In the genomic region with DNA sequence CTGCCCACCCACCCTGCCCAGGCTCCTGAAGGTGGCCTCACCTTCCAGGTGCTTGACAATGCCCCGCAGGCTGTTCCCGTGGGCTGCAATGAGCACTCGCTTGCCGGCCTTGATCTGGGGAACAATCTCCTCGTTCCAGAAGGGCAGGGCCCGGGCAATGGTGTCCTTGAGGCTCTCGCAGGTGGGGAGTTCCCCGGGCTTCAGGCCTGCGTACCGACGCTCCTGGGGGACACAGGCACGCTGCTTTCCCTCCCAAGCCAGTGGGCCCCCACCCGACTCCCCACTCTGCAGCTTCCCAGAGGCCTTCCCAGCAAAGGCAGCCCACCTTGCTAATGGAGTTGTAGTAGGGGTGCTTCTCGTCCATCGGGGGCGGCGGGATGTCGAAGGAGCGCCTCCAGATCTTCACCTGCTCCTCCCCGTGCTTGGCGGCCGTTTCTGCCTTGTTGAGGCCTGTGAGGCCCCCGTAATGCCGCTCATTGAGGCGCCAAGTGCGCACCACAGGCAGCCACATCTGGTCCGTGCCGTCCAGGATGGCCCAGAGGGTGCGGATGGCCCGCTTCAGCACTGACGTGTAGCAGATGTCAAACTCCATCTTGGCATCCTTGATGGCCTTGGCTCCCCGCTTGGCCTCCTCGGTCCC, we compare ENCODE assay signal across 11 cellular contexts. TPM values are rescaled to one million over a fixed set of nuclear protein-coding genes. Genes with fewer than 3 reads are reported as not detected.
DNase-seq lines count a peak whose midpoint lies in the region; ATAC-seq and TF ChIP-seq lines count a peak whose summit lies in the region.
"Had no signal": no experiment of that assay in that cellular context is flagged by ENCODE, and none has a peak within 500 bp of the region (broad histone marks: within the 10 kb centered on the region; RNA-seq: fewer than 3 reads in every experiment).

No MANE protein-coding gene starts in this region.

- peak overlapping the region; percentile 66 for H3K4me3 ChIP-seq in BE2C (ENCODE audit: low read depth, low read length)
- H3K4me3 ChIP-seq in HCT116 (replicated peaks in 1 of 2; ENCODE audit: low read depth in 1 of 2, low read length in 2 of 2) = no peak overlapping the region
- H3K4me3 ChIP-seq in naive thymus-derived CD4-positive, alpha-beta T cell (ENCODE audit: low read length) = no peak overlapping the region
- H3K4me3 ChIP-seq: testis had no signal

- no peak for TF ChIP-seq RAD21 in HCT116 (IDR thresholded peaks at IDR 0.05; ENCODE audit: low read depth)

- H3K4me1 ChIP-seq in BE2C = peaks cover 14% of the 10 kb centered on the region
- H3K4me1 ChIP-seq in HCT116 (ENCODE audit: control insufficient read depth in 1 of 2, insufficient read depth in 2 of 2, low read length in 2 of 2) = peaks cover 0 to 6% of the 10 kb centered on the region in 2 experiments; a peak in 1 of 4 replicates
- H3K4me1 ChIP-seq in naive thymus-derived CD4-positive, alpha-beta T cell (ENCODE audit: control insufficient read depth in 2 of 2, insufficient read depth in 2 of 2, low read length in 2 of 2) = peaks cover 0 to 18% of the 10 kb centered on the region in 2 donors

- H3K27me3 Mint-ChIP-seq in dendritic cell treated with granulocyte-macrophage colony-stimulating factor and Interleukin-4, amounts not matched to agents 40 ng/mL and 50 ng/mL, for 4 days = peaks cover 6% of the 10 kb centered on the region
- no peaks in the 10 kb centered on the region for H3K27me3 Mint-ChIP-seq in naive thymus-derived CD4-positive, alpha-beta T cell

- H3K9me3 Mint-ChIP-seq in dendritic cell treated with granulocyte-macrophage colony-stimulating factor and Interleukin-4, amounts not matched to agents 40 ng/mL and 50 ng/mL, for 4 days = no peaks in the 10 kb centered on the region
- peaks cover 0 to 11% (median 0%) of the 10 kb centered on the region in 11 donors for H3K9me3 Mint-ChIP-seq in naive thymus-derived CD4-positive, alpha-beta T cell

- RAD21 ChIA-PET in HCT116 (lab: Charles Lee; ENCODE audit: low non-redundant PET in 1 of 2, low total read pairs in 2 of 2, uncharacterized antibody in 2 of 2, unreplicated experiment in 2 of 2) = no interaction called here

- POLR2A ChIA-PET in HCT116 (lab: Charles Lee) = interaction anchor here (1.2 kb wide), 1 partner anchor 16 kb away, joined by 5 read pairs; no protein-coding TSS in a partner anchor
- POLR2A ChIA-PET in naive thymus-derived CD4-positive, alpha-beta T cell (lab: Charles Lee) = interaction anchor here (0.8 to 7.6 kb wide), 5 partner anchors 10 to 47 kb away, joined by 3 to 66 read pairs (median 53); partner anchors contain the start of gene DBNL

- H2AFZ ChIP-seq in HCT116 (ENCODE audit: low read depth, low read length, poor library complexity, severe bottlenecking) = no peak overlapping the region

- no peak overlapping the region for H3K4me3 Mint-ChIP-seq in dendritic cell treated with granulocyte-macrophage colony-stimulating factor and Interleukin-4, amounts not matched to agents 40 ng/mL and 50 ng/mL, for 4 days
- peak overlapping the region in 5 of 10 donors; percentile 16 to 51 (median 42) for H3K4me3 Mint-ChIP-seq in naive thymus-derived CD4-positive, alpha-beta T cell

- ATAC-seq in HCT116 (peak; percentile 7; the same call in 1 of the 2 replicates), HG03378 (IDR thresholded peaks at IDR 0.05; ENCODE audit: unreplicated experiment) (no peak), HG02884 (IDR thresholded peaks at IDR 0.05; ENCODE audit: unreplicated experiment) (no peak)
- ATAC-seq in naive thymus-derived CD4-positive, alpha-beta T cell = peak; percentile 17

- DNase-seq in BE2C = peak; percentile 48
- DNase-seq in HCT116 (ENCODE audit: low read depth, low spot score) = no peak
- no peak for DNase-seq in naive thymus-derived CD4-positive, alpha-beta T cell
- DNase-seq in occipital lobe (lab: John Stamatoyannopoulos, UW) = no peak
- no peak for DNase-seq in activated CD4-positive, alpha-beta T cell treated with anti-CD3 and anti-CD28 coated beads for 1 hour
- DNase-seq: effector CD4-positive, alpha-beta T cell; testis had no signal

- H3K9me2 ChIP-seq in HCT116 (ENCODE audit: insufficient read depth) = no peaks in the 10 kb centered on the region

- TF ChIP-seq CTCF in BE2C (IDR thresholded peaks at IDR 0.05; ENCODE audit: low read depth, low read length) = no peak
- no peak for TF ChIP-seq CTCF in HCT116 (IDR thresholded peaks at IDR 0.05 in 2 of 3, conservative IDR thresholded peaks at IDR 0.05 in 1 of 3; ENCODE audit: borderline replicate concordance in 1 of 3, insufficient read depth in 1 of 3, low read depth in 2 of 3, low read length in 2 of 3)

- H3K27ac Mint-ChIP-seq in dendritic cell treated with granulocyte-macrophage colony-stimulating factor and Interleukin-4, amounts not matched to agents 40 ng/mL and 50 ng/mL, for 4 days = peak overlapping the region; percentile 66
- H3K27ac Mint-ChIP-seq in naive thymus-derived CD4-positive, alpha-beta T cell = peak overlapping the region in 8 of 9 donors; percentile 40 to 80 (median 56)

- H3K27me3 ChIP-seq in BE2C = no peaks in the 10 kb centered on the region
- H3K27me3 ChIP-seq in HCT116 (ENCODE audit: insufficient read depth, low read length) = no peaks in the 10 kb centered on the region
- H3K27me3 ChIP-seq in naive thymus-derived CD4-positive, alpha-beta T cell (ENCODE audit: control insufficient read depth in 2 of 2, insufficient read depth in 2 of 2, low read length in 2 of 2) = no peaks in the 10 kb centered on the region
- H3K27me3 ChIP-seq: testis had no signal

- peaks cover 37% of the 10 kb centered on the region for H3K36me3 Mint-ChIP-seq in dendritic cell treated with granulocyte-macrophage colony-stimulating factor and Interleukin-4, amounts not matched to agents 40 ng/mL and 50 ng/mL, for 4 days (ENCODE audit: low read depth)
- H3K36me3 Mint-ChIP-seq in naive thymus-derived CD4-positive, alpha-beta T cell = peaks cover 0 to 11% (median 0%) of the 10 kb centered on the region in 5 donors

- H3K9me3 ChIP-seq in BE2C (no peaks in the 10 kb centered on the region), HCT116 (ENCODE audit: control insufficient read depth in 1 of 2, insufficient read depth in 1 of 2, low read depth in 1 of 2, low read length in 2 of 2) (no peaks in the 10 kb centered on the region)
- no peaks in the 10 kb centered on the region for H3K9me3 ChIP-seq in naive thymus-derived CD4-positive, alpha-beta T cell (ENCODE audit: control insufficient read depth in 2 of 3, low read length in 3 of 3)
- H3K9me3 ChIP-seq: testis had no signal

- CTCF ChIA-PET in HCT116 (lab: Charles Lee) = interaction anchor here (1.1 kb wide), 1 partner anchor 45 kb away, joined by 3 read pairs; no protein-coding TSS in a partner anchor
- CTCF ChIA-PET in naive thymus-derived CD4-positive, alpha-beta T cell (lab: Charles Lee) = interaction anchor here (1.2 kb wide), 1 partner anchor 10 kb away, joined by 3 read pairs; no protein-coding TSS in a partner anchor

- no peak for TF ChIP-seq POLR2A in HCT116 (IDR thresholded peaks at IDR 0.05; ENCODE audit: borderline replicate concordance, extremely low read depth, insufficient read depth, insufficient read length)

- intact Hi-C loops in HCT116 (cut with micrococcal nuclease) = no loop called here
- intact Hi-C loops in dendritic cell treated with granulocyte-macrophage colony-stimulating factor and Interleukin-4, amounts not matched to agents 40 ng/mL and 50 ng/mL, for 4 days (cut with micrococcal nuclease) = no loop called here
- intact Hi-C loops in naive thymus-derived CD4-positive, alpha-beta T cell (cut with micrococcal nuclease) = loop anchor here in 1 of 2 donors (1.0 kb wide), 2 partner anchors 13 to 17 kb away; partner anchors contain the start of gene POLM

- H3K36me3 ChIP-seq in BE2C (peaks cover 7% of the 10 kb centered on the region), HCT116 (ENCODE audit: control insufficient read depth in 1 of 2, insufficient read depth in 2 of 2, low read length in 2 of 2) (peaks cover 0 to 14% of the 10 kb centered on the region in 2 experiments; a peak in 2 of 4 replicates)
- peaks cover 0 to 31% (median 3%) of the 10 kb centered on the region in 3 experiments for H3K36me3 ChIP-seq in naive thymus-derived CD4-positive, alpha-beta T cell (ENCODE audit: control insufficient read depth in 2 of 3, insufficient read depth in 3 of 3, low read length in 3 of 3)

- BruUV-seq in HCT116 (replicated peaks; lab: Mats Ljungman, UMichigan) = no TSS peak

- H3K79me2 ChIP-seq in HCT116 (ENCODE audit: insufficient read depth, low read length) = no peaks in the 10 kb centered on the region

- H3K4me1 Mint-ChIP-seq in dendritic cell treated with granulocyte-macrophage colony-stimulating factor and Interleukin-4, amounts not matched to agents 40 ng/mL and 50 ng/mL, for 4 days (ENCODE audit: low read depth) = peaks cover 55% of the 10 kb centered on the region
- peaks cover 7 to 40% (median 34%) of the 10 kb centered on the region in 7 donors for H3K4me1 Mint-ChIP-seq in naive thymus-derived CD4-positive, alpha-beta T cell

- H3K27ac ChIP-seq in HCT116 (ENCODE audit: low read depth, low read length) = no peak overlapping the region
- peak overlapping the region; percentile 48 for H3K27ac ChIP-seq in naive thymus-derived CD4-positive, alpha-beta T cell (ENCODE audit: low read depth, low read length)
- H3K27ac ChIP-seq: testis had no signal

- H3K9ac ChIP-seq in HCT116 (ENCODE audit: low read length) = no peak overlapping the region

- H3K4me2 ChIP-seq in HCT116 (ENCODE audit: low read length) = no peak overlapping the region

- no peaks in the 10 kb centered on the region for H4K20me1 ChIP-seq in HCT116 (ENCODE audit: insufficient read depth)

RNA-seq across cellular contexts. Expression of gene PGAM2, which starts 0.5 kb away (rescaled TPM):
- polyA plus RNA-seq in BE2C (2012; ENCODE audit: insufficient read depth, insufficient read length, low read depth) = 207 TPM
- total RNA-seq in HCT116 (2021; ENCODE audit: unreplicated experiment) (0.27 TPM), occipital lobe (5.9 TPM)
- polyA plus RNA-seq in HCT116 (2012) = 0.39 and 0.42 TPM in 2 replicates
- total RNA-seq in naive thymus-derived CD4-positive, alpha-beta T cell = 1 to 10 TPM in 4 of 5 experiments, under 1 TPM in 1; 0.73 to 3.1 (median 1.8) TPM
- not detected for polyA plus RNA-seq in naive thymus-derived CD4-positive, alpha-beta T cell
- polyA plus RNA-seq: keratinocyte had no signal

RNA-seq across cellular contexts. Expression of gene POLM, which starts 17.4 kb away (rescaled TPM):
- polyA plus RNA-seq in BE2C (2012; ENCODE audit: insufficient read depth, insufficient read length, low read depth) = 21.3 TPM
- 28.7 TPM for total RNA-seq in HCT116 (2021; ENCODE audit: unreplicated experiment)
- 13.4 and 13.5 TPM in 2 replicates for polyA plus RNA-seq in HCT116 (2012)
- 10 to 100 TPM; 33.9 to 77.1 (median 48.9) TPM for total RNA-seq in naive thymus-derived CD4-positive, alpha-beta T cell
- 10 to 100 TPM; 18.2 to 20.4 TPM for polyA plus RNA-seq in naive thymus-derived CD4-positive, alpha-beta T cell
- 6.7 TPM for total RNA-seq in occipital lobe

RNA-seq across cellular contexts. Expression of gene DBNL, which starts 20.4 kb away (rescaled TPM):
- 210 TPM for polyA plus RNA-seq in BE2C (2012; ENCODE audit: insufficient read depth, insufficient read length, low read depth)
- total RNA-seq in HCT116 (2021; ENCODE audit: unreplicated experiment) (39.4 TPM), occipital lobe (52.3 TPM)
- 36.9 and 38.3 TPM in 2 replicates for polyA plus RNA-seq in HCT116 (2012)
- total RNA-seq in naive thymus-derived CD4-positive, alpha-beta T cell = 100 to 1,000 TPM; 112 to 182 (median 164) TPM
- polyA plus RNA-seq in naive thymus-derived CD4-positive, alpha-beta T cell = 100 to 1,000 TPM; 171 to 217 TPM

RNA-seq across cellular contexts. Expression of gene AEBP1, which starts 39.2 kb away (rescaled TPM):
- 21.3 TPM for polyA plus RNA-seq in BE2C (2012; ENCODE audit: insufficient read depth, insufficient read length, low read depth)
- 0.49 TPM for total RNA-seq in HCT116 (2021; ENCODE audit: unreplicated experiment)
- 0.05 and 0.18 TPM in 2 replicates for polyA plus RNA-seq in HCT116 (2012)
- total RNA-seq in naive thymus-derived CD4-positive, alpha-beta T cell = 10 to 100 TPM in 4 of 5 experiments, 1 to 10 TPM in 1; 7.7 to 33.1 (median 27.5) TPM
- 10 to 100 TPM in 1 of 2 donors, 1 to 10 TPM in 1; 3.0 to 13.5 TPM for polyA plus RNA-seq in naive thymus-derived CD4-positive, alpha-beta T cell
- total RNA-seq in occipital lobe = 3.4 TPM

RNA-seq across cellular contexts. Expression of gene POLD2, which starts 58.4 kb away (rescaled TPM):
- 398 TPM for polyA plus RNA-seq in BE2C (2012; ENCODE audit: insufficient read depth, insufficient read length, low read depth)
- 237 TPM for total RNA-seq in HCT116 (2021; ENCODE audit: unreplicated experiment)
- polyA plus RNA-seq in HCT116 (2012) = 250 and 261 TPM in 2 replicates
- 100 to 1,000 TPM in 1 of 5 experiments, 10 to 100 TPM in 4; 55.1 to 118 (median 69.2) TPM for total RNA-seq in naive thymus-derived CD4-positive, alpha-beta T cell
- polyA plus RNA-seq in naive thymus-derived CD4-positive, alpha-beta T cell = 10 to 100 TPM; 78.1 to 94.8 TPM
- 49.9 TPM for total RNA-seq in occipital lobe

Comparison
In these comparisons a context has a peak if more than half of its experiments do, and no peak if none do; other contexts are left out.
1. ATAC-seq: peak in HCT116 (single experiment) and naive thymus-derived CD4-positive, alpha-beta T cell (single experiment); none in HG03378 (single experiment) and HG02884 (single experiment).